In genomic region chrX:154002215-154002719, GRCh38 we compare ENCODE assay signal across 1 cellular context.
TF ChIP-seq lines count a peak whose summit lies in the region.

No MANE protein-coding gene starts in this region.

TF ChIP-seq in K562, 482 proteins besides CTCF, POLR2A, EP300 and RAD21 (continues in another document):
- TF ChIP-seq CEBPB (tag; IDR thresholded peaks at IDR 0.05): peak; percentile 51
- TF ChIP-seq, protein P1, sequence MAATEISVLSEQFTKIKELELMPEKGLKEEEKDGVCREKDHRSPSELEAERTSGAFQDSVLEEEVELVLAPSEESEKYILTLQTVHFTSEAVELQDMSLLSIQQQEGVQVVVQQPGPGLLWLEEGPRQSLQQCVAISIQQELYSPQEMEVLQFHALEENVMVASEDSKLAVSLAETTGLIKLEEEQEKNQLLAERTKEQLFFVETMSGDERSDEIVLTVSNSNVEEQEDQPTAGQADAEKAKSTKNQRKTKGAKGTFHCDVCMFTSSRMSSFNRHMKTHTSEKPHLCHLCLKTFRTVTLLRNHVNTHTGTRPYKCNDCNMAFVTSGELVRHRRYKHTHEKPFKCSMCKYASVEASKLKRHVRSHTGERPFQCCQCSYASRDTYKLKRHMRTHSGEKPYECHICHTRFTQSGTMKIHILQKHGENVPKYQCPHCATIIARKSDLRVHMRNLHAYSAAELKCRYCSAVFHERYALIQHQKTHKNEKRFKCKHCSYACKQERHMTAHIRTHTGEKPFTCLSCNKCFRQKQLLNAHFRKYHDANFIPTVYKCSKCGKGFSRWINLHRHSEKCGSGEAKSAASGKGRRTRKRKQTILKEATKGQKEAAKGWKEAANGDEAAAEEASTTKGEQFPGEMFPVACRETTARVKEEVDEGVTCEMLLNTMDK (IDR thresholded peaks at IDR 0.05; ENCODE audit: borderline replicate concordance, insufficient read depth, low read depth, low read length, poor library complexity, severe bottlenecking): no peak
- no peak for TF ChIP-seq ZZZ3 (IDR thresholded peaks at IDR 0.05)
- TF ChIP-seq ETV6 (IDR thresholded peaks at IDR 0.05; ENCODE audit: borderline replicate concordance in 1 of 2, low read depth in 2 of 2, low read length in 1 of 2): no peak
- TF ChIP-seq ETV6 (CRISPR knock-in tag; IDR thresholded peaks at IDR 0.05; ENCODE audit: borderline replicate concordance): no peak
- no peak for TF ChIP-seq TOE1 (IDR thresholded peaks at IDR 0.05; ENCODE audit: borderline replicate concordance)
- no peak for TF ChIP-seq TOE1 (CRISPR knock-in tag; IDR thresholded peaks at IDR 0.05; ENCODE audit: borderline replicate concordance, low read depth)
- TF ChIP-seq NUFIP1 (IDR thresholded peaks at IDR 0.05; ENCODE audit: partially characterized antibody): no peak
- no peak for TF ChIP-seq ZNF696 (CRISPR knock-in tag; conservative IDR thresholded peaks at IDR 0.05)
- peak; percentile 67 for TF ChIP-seq ZSCAN32 (CRISPR knock-in tag; IDR thresholded peaks at IDR 0.05)
- peak; percentile 93 for TF ChIP-seq HIVEP1 (CRISPR knock-in tag; IDR thresholded peaks at IDR 0.05)
- TF ChIP-seq NFYB (IDR thresholded peaks at IDR 0.05; ENCODE audit: extremely low read depth, insufficient read length): no peak
- peak; percentile 87 for TF ChIP-seq PYGO2 (tag; IDR thresholded peaks at IDR 0.05)
- TF ChIP-seq BCL6 (CRISPR knock-in tag; IDR thresholded peaks at IDR 0.05): peak; percentile 84
- TF ChIP-seq EGR1 (conservative IDR thresholded peaks at IDR 0.05): peak; percentile 65
- TF ChIP-seq SRF (CRISPR knock-in tag; IDR thresholded peaks at IDR 0.05): no peak
- TF ChIP-seq ZNF695 (CRISPR knock-in tag; IDR thresholded peaks at IDR 0.05): no peak
- TF ChIP-seq CHCHD3 (CRISPR knock-in tag; IDR thresholded peaks at IDR 0.05): no peak
- TF ChIP-seq SREBF1 (IDR thresholded peaks at IDR 0.05; ENCODE audit: borderline replicate concordance, low read depth, low read length): no peak
- TF ChIP-seq RBBP5 (IDR thresholded peaks at IDR 0.05; ENCODE audit: borderline replicate concordance, insufficient read depth, low read length, poor library complexity, severe bottlenecking): no peak
- TF ChIP-seq TFAP4 (CRISPR knock-in tag; IDR thresholded peaks at IDR 0.05; ENCODE audit: borderline replicate concordance): peak; percentile 29; the same call in 1 of the 2 replicates
- TF ChIP-seq CAMTA2 (CRISPR knock-in tag; conservative IDR thresholded peaks at IDR 0.05): 0 out of 2 replicates have a peak, but pooled peaks have one; percentile 63
- TF ChIP-seq TFAM (CRISPR knock-in tag; conservative IDR thresholded peaks at IDR 0.05): no peak
- TF ChIP-seq ZC3H11A (IDR thresholded peaks at IDR 0.05; ENCODE audit: low read depth, low read length): no peak
- TF ChIP-seq BRD9 (IDR thresholded peaks at IDR 0.05; ENCODE audit: low read depth, partially characterized antibody): no peak
- TF ChIP-seq, protein P2, sequence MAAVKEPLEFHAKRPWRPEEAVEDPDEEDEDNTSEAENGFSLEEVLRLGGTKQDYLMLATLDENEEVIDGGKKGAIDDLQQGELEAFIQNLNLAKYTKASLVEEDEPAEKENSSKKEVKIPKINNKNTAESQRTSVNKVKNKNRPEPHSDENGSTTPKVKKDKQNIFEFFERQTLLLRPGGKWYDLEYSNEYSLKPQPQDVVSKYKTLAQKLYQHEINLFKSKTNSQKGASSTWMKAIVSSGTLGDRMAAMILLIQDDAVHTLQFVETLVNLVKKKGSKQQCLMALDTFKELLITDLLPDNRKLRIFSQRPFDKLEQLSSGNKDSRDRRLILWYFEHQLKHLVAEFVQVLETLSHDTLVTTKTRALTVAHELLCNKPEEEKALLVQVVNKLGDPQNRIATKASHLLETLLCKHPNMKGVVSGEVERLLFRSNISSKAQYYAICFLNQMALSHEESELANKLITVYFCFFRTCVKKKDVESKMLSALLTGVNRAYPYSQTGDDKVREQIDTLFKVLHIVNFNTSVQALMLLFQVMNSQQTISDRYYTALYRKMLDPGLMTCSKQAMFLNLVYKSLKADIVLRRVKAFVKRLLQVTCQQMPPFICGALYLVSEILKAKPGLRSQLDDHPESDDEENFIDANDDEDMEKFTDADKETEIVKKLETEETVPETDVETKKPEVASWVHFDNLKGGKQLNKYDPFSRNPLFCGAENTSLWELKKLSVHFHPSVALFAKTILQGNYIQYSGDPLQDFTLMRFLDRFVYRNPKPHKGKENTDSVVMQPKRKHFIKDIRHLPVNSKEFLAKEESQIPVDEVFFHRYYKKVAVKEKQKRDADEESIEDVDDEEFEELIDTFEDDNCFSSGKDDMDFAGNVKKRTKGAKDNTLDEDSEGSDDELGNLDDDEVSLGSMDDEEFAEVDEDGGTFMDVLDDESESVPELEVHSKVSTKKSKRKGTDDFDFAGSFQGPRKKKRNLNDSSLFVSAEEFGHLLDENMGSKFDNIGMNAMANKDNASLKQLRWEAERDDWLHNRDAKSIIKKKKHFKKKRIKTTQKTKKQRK (IDR thresholded peaks at IDR 0.05; ENCODE audit: borderline replicate concordance, low read depth, low read length): no peak
- TF ChIP-seq NCOA2 (IDR thresholded peaks at IDR 0.05; ENCODE audit: partially characterized antibody in 2 of 2): no peak
- TF ChIP-seq CBFA2T2 (conservative IDR thresholded peaks at IDR 0.05): no peak
- TF ChIP-seq, protein P3, sequence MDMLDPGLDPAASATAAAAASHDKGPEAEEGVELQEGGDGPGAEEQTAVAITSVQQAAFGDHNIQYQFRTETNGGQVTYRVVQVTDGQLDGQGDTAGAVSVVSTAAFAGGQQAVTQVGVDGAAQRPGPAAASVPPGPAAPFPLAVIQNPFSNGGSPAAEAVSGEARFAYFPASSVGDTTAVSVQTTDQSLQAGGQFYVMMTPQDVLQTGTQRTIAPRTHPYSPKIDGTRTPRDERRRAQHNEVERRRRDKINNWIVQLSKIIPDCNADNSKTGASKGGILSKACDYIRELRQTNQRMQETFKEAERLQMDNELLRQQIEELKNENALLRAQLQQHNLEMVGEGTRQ (CRISPR knock-in tag; IDR thresholded peaks at IDR 0.05): no peak
- TF ChIP-seq ARHGAP35 (IDR thresholded peaks at IDR 0.05; ENCODE audit: partially characterized antibody): no peak
- TF ChIP-seq PURB (CRISPR knock-in tag; IDR thresholded peaks at IDR 0.05; ENCODE audit: low read depth): no peak
- no peak for TF ChIP-seq ZEB2 (IDR thresholded peaks at IDR 0.05)
- no peak for TF ChIP-seq ZNF431 (CRISPR knock-in tag; IDR thresholded peaks at IDR 0.05)
- peak; percentile 76 for TF ChIP-seq ELF2 (CRISPR knock-in tag; IDR thresholded peaks at IDR 0.05)
- TF ChIP-seq, protein P4, sequence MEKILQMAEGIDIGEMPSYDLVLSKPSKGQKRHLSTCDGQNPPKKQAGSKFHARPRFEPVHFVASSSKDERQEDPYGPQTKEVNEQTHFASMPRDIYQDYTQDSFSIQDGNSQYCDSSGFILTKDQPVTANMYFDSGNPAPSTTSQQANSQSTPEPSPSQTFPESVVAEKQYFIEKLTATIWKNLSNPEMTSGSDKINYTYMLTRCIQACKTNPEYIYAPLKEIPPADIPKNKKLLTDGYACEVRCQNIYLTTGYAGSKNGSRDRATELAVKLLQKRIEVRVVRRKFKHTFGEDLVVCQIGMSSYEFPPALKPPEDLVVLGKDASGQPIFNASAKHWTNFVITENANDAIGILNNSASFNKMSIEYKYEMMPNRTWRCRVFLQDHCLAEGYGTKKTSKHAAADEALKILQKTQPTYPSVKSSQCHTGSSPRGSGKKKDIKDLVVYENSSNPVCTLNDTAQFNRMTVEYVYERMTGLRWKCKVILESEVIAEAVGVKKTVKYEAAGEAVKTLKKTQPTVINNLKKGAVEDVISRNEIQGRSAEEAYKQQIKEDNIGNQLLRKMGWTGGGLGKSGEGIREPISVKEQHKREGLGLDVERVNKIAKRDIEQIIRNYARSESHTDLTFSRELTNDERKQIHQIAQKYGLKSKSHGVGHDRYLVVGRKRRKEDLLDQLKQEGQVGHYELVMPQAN (IDR thresholded peaks at IDR 0.05; ENCODE audit: borderline replicate concordance): no peak
- peak; percentile 87 for TF ChIP-seq NFRKB (IDR thresholded peaks at IDR 0.05; ENCODE audit: low read depth)
- no peak for TF ChIP-seq ZNF140 (CRISPR knock-in tag; IDR thresholded peaks at IDR 0.05)
- TF ChIP-seq YBX1 (IDR thresholded peaks at IDR 0.05): no peak
- TF ChIP-seq, protein P5, sequence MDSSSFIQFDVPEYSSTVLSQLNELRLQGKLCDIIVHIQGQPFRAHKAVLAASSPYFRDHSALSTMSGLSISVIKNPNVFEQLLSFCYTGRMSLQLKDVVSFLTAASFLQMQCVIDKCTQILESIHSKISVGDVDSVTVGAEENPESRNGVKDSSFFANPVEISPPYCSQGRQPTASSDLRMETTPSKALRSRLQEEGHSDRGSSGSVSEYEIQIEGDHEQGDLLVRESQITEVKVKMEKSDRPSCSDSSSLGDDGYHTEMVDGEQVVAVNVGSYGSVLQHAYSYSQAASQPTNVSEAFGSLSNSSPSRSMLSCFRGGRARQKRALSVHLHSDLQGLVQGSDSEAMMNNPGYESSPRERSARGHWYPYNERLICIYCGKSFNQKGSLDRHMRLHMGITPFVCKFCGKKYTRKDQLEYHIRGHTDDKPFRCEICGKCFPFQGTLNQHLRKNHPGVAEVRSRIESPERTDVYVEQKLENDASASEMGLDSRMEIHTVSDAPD (CRISPR knock-in tag; IDR thresholded peaks at IDR 0.05): peak; percentile 66; the same call in 1 of the 2 replicates
- TF ChIP-seq CBX8 (IDR thresholded peaks at IDR 0.05; ENCODE audit: borderline replicate concordance, extremely low read depth, low read depth, low read length, poor library complexity, severe bottlenecking): no peak
- TF ChIP-seq SPI1 (IDR thresholded peaks at IDR 0.05; ENCODE audit: borderline replicate concordance, low read depth, low read length): no peak
- no peak for TF ChIP-seq ZNF785 (CRISPR knock-in tag; IDR thresholded peaks at IDR 0.05)
- no peak for TF ChIP-seq KAT2B (IDR thresholded peaks at IDR 0.05; ENCODE audit: low read depth, low read length)
- peak; percentile 80 for TF ChIP-seq KLF13 (tag; IDR thresholded peaks at IDR 0.05; ENCODE audit: borderline replicate concordance, low read depth)
- no peak for TF ChIP-seq RB1 (IDR thresholded peaks at IDR 0.05; ENCODE audit: low read depth)
- TF ChIP-seq, protein P6, sequence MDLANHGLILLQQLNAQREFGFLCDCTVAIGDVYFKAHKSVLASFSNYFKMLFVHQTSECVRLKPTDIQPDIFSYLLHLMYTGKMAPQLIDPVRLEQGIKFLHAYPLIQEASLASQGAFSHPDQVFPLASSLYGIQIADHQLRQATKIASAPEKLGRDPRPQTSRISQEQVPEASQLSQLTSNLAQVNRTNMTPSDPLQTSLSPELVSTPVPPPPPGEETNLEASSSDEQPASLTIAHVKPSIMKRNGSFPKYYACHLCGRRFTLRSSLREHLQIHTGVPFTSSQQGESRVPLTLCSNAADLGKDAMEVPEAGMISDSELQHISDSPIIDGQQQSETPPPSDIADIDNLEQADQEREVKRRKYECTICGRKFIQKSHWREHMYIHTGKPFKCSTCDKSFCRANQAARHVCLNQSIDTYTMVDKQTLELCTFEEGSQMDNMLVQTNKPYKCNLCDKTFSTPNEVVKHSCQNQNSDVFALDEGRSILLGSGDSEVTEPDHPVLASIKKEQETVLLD (IDR thresholded peaks at IDR 0.05): no peak
- TF ChIP-seq TEAD4 (IDR thresholded peaks at IDR 0.05; ENCODE audit: low read length): no peak
- no peak for TF ChIP-seq TEAD4 (CRISPR knock-in tag; IDR thresholded peaks at IDR 0.05; ENCODE audit: borderline replicate concordance)
- TF ChIP-seq ZNF41 (CRISPR knock-in tag; conservative IDR thresholded peaks at IDR 0.05): peak; percentile 89; the same call in 1 of the 2 replicates
- no peak for TF ChIP-seq ZNF12 (CRISPR knock-in tag; IDR thresholded peaks at IDR 0.05)
- TF ChIP-seq POLR2AphosphoS5 (IDR thresholded peaks at IDR 0.05; ENCODE audit: control insufficient read depth, insufficient read depth, low read depth, low read length): no peak
- TF ChIP-seq ELK1 (CRISPR knock-in tag; IDR thresholded peaks at IDR 0.05): no peak
- no peak for TF ChIP-seq SP1 (CRISPR knock-in tag; IDR thresholded peaks at IDR 0.05)
- TF ChIP-seq, protein P7, sequence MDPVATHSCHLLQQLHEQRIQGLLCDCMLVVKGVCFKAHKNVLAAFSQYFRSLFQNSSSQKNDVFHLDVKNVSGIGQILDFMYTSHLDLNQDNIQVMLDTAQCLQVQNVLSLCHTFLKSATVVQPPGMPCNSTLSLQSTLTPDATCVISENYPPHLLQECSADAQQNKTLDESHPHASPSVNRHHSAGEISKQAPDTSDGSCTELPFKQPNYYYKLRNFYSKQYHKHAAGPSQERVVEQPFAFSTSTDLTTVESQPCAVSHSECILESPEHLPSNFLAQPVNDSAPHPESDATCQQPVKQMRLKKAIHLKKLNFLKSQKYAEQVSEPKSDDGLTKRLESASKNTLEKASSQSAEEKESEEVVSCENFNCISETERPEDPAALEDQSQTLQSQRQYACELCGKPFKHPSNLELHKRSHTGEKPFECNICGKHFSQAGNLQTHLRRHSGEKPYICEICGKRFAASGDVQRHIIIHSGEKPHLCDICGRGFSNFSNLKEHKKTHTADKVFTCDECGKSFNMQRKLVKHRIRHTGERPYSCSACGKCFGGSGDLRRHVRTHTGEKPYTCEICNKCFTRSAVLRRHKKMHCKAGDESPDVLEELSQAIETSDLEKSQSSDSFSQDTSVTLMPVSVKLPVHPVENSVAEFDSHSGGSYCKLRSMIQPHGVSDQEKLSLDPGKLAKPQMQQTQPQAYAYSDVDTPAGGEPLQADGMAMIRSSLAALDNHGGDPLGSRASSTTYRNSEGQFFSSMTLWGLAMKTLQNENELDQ (CRISPR knock-in tag; IDR thresholded peaks at IDR 0.05; ENCODE audit: borderline replicate concordance): no peak
- TF ChIP-seq, protein P8, sequence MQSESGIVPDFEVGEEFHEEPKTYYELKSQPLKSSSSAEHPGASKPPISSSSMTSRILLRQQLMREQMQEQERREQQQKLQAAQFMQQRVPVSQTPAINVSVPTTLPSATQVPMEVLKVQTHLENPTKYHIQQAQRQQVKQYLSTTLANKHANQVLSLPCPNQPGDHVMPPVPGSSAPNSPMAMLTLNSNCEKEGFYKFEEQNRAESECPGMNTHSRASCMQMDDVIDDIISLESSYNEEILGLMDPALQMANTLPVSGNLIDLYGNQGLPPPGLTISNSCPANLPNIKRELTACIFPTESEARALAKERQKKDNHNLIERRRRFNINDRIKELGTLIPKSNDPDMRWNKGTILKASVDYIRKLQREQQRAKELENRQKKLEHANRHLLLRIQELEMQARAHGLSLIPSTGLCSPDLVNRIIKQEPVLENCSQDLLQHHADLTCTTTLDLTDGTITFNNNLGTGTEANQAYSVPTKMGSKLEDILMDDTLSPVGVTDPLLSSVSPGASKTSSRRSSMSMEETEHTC (IDR thresholded peaks at IDR 0.05): no peak
- no peak for TF ChIP-seq STAG1 (CRISPR knock-in tag; IDR thresholded peaks at IDR 0.05; ENCODE audit: borderline replicate concordance)
